Comparison of ENCODE assay signal across 8 cellular contexts in the genomic region with DNA sequence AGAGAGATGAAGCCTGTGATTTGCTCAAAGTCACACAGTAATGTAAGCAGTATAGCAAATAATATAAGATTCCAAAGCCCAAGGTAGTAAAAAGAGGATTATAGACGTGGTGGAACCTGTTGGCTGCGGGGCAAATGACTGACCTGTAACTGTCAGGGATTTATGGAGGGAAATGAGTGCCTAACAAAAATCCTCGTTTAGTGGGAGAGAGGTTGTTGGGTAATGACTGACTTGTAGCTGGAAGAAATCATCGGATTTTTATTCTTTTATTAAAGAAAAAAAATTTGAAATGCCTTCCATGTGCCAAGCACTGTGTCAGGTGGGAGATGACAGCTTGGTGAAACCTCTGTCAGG. TPM values are rescaled to one million over a fixed set of nuclear protein-coding genes. Genes with fewer than 3 reads are reported as not detected.
DNase-seq lines count a peak whose midpoint lies in the region; ATAC-seq and TF ChIP-seq lines count a peak whose summit lies in the region.

No MANE protein-coding gene starts in this region.

- intact Hi-C loops in naive thymus-derived CD4-positive, alpha-beta T cell (cut with micrococcal nuclease) = loop anchor here (1.0 to 5.0 kb wide), 17 partner anchors 8 to 1893 kb away; partner anchors contain the start of genes MED19 (in 2 of the 2), SELENOH (in 2 of the 2), SSRP1 (in 2 of the 2) and TIMM10 (in 2 of the 2)

- peaks cover 28% of the 10 kb centered on the region for H3K36me3 ChIP-seq in KOPT-K1 (ENCODE audit: insufficient read depth, low read length)
- peaks cover 16 to 27% (median 18%) of the 10 kb centered on the region in 3 experiments for H3K36me3 ChIP-seq in naive thymus-derived CD4-positive, alpha-beta T cell (ENCODE audit: control insufficient read depth in 2 of 3, insufficient read depth in 3 of 3, low read length in 3 of 3)

- peaks cover 0 to 18% (median 7%) of the 10 kb centered on the region in 5 donors for H3K36me3 Mint-ChIP-seq in naive thymus-derived CD4-positive, alpha-beta T cell

- H3K27ac ChIP-seq in KOPT-K1 (ENCODE audit: low read depth, low read length, poor library complexity, severe bottlenecking) (peak overlapping the region; percentile 59), coronary artery (peak overlapping the region; percentile 91)
- H3K27ac ChIP-seq in naive thymus-derived CD4-positive, alpha-beta T cell (ENCODE audit: low read depth, low read length) = peak overlapping the region; percentile 92

- no peaks in the 10 kb centered on the region for H3K27me3 Mint-ChIP-seq in naive thymus-derived CD4-positive, alpha-beta T cell

- no peaks in the 10 kb centered on the region for H3K27me3 ChIP-seq in naive thymus-derived CD4-positive, alpha-beta T cell (ENCODE audit: control insufficient read depth in 2 of 2, insufficient read depth in 2 of 2, low read length in 2 of 2)

- H3K4me3 ChIP-seq in AG09309 (ENCODE audit: control insufficient read depth, low read depth, low read length) (peak overlapping the region; percentile 83), coronary artery (peak overlapping the region; percentile 74)
- H3K4me3 ChIP-seq in naive thymus-derived CD4-positive, alpha-beta T cell (ENCODE audit: low read length) = peak overlapping the region; percentile 64

- no peak for DNase-seq in AG09309 (ENCODE audit: low read depth)
- no peak for DNase-seq in coronary artery (ENCODE audit: low spot score)
- DNase-seq in naive thymus-derived CD4-positive, alpha-beta T cell = no peak
- DNase-seq in NOMO-1 treated with DMSO at 0.1 percent for 48 hours (lab: John Stamatoyannopoulos, UW; ENCODE audit: unreplicated experiment) = no peak
- DNase-seq in NCI-H2081 (lab: John Stamatoyannopoulos, UW) = no peak

- H3K9me3 Mint-ChIP-seq in naive thymus-derived CD4-positive, alpha-beta T cell = no peaks in the 10 kb centered on the region

- no peaks in the 10 kb centered on the region for H3K9me3 ChIP-seq in KOPT-K1 (ENCODE audit: insufficient read depth, low read length, poor library complexity, severe bottlenecking)
- H3K9me3 ChIP-seq in naive thymus-derived CD4-positive, alpha-beta T cell (ENCODE audit: control insufficient read depth in 2 of 3, low read length in 3 of 3) = no peaks in the 10 kb centered on the region

- CTCF ChIA-PET in naive thymus-derived CD4-positive, alpha-beta T cell (lab: Charles Lee) = interaction anchor here (0.6 to 1.0 kb wide), 3 partner anchors 13 to 144 kb away, joined by 3 to 4 read pairs (median 3); no protein-coding TSS in a partner anchor

- POLR2A ChIA-PET in naive thymus-derived CD4-positive, alpha-beta T cell (lab: Charles Lee) = interaction anchor here (0.8 to 2.0 kb wide), 6 partner anchors 13 to 175 kb away, joined by 3 to 5 read pairs (median 4); partner anchors contain the start of genes MED19, TMX2 and UBE2L6

- H3K4me3 Mint-ChIP-seq in naive thymus-derived CD4-positive, alpha-beta T cell = peak overlapping the region; percentile 46 to 100 (median 94)

- peaks cover 4 to 10% of the 10 kb centered on the region in 2 donors for H3K4me1 ChIP-seq in naive thymus-derived CD4-positive, alpha-beta T cell (ENCODE audit: control insufficient read depth in 2 of 2, insufficient read depth in 2 of 2, low read length in 2 of 2)

- TF ChIP-seq CTCF in AG09309 (IDR thresholded peaks at IDR 0.05; ENCODE audit: control insufficient read depth, insufficient read depth, low read depth, low read length, missing control alignments) (no peak), coronary artery (IDR thresholded peaks at IDR 0.05) (no peak)

- no peak for ATAC-seq in naive thymus-derived CD4-positive, alpha-beta T cell
- ATAC-seq in HG02981 (IDR thresholded peaks at IDR 0.05; ENCODE audit: unreplicated experiment) (no peak), GM19328 (IDR thresholded peaks at IDR 0.05; ENCODE audit: unreplicated experiment) (no peak)

- peaks cover 8 to 41% (median 31%) of the 10 kb centered on the region in 7 donors for H3K4me1 Mint-ChIP-seq in naive thymus-derived CD4-positive, alpha-beta T cell

- H3K27ac Mint-ChIP-seq in naive thymus-derived CD4-positive, alpha-beta T cell = peak overlapping the region; percentile 88 to 98 (median 94)

RNA-seq across cellular contexts. Expression of gene CLP1, which starts 0.6 kb away (rescaled TPM):
- 10 to 100 TPM; 12.8 to 18.5 (median 14.7) TPM for total RNA-seq in naive thymus-derived CD4-positive, alpha-beta T cell
- polyA plus RNA-seq in naive thymus-derived CD4-positive, alpha-beta T cell = 10 to 100 TPM; 10.1 to 10.3 TPM

RNA-seq across cellular contexts. Expression of gene YPEL4, which starts 7.2 kb away (rescaled TPM):
- total RNA-seq in naive thymus-derived CD4-positive, alpha-beta T cell = 10 to 100 TPM in 2 of 5 experiments, 1 to 10 TPM in 2, under 1 TPM in 1; 0.70 to 13.4 (median 4.3) TPM
- polyA plus RNA-seq in naive thymus-derived CD4-positive, alpha-beta T cell = under 1 TPM; 0.15 to 0.18 TPM

RNA-seq across cellular contexts. Expression of gene ZDHHC5, which starts 11.0 kb away (rescaled TPM):
- total RNA-seq in naive thymus-derived CD4-positive, alpha-beta T cell = 10 to 100 TPM; 51.4 to 82.2 (median 59.1) TPM
- polyA plus RNA-seq in naive thymus-derived CD4-positive, alpha-beta T cell = 10 to 100 TPM; 26.9 to 44.5 TPM

RNA-seq across cellular contexts. Expression of gene MED19, which starts 55.1 kb away (rescaled TPM):
- total RNA-seq in naive thymus-derived CD4-positive, alpha-beta T cell = 10 to 100 TPM; 10.2 to 15.6 (median 12.4) TPM
- 10 to 100 TPM; 12.4 to 13.8 TPM for polyA plus RNA-seq in naive thymus-derived CD4-positive, alpha-beta T cell

RNA-seq across cellular contexts. Expression of gene TMX2, which starts 55.5 kb away (rescaled TPM):
- total RNA-seq in naive thymus-derived CD4-positive, alpha-beta T cell = 10 to 100 TPM; 43.0 to 67.3 (median 64.8) TPM
- 10 to 100 TPM; 79.0 to 91.2 TPM for polyA plus RNA-seq in naive thymus-derived CD4-positive, alpha-beta T cell
